In genomic region chr10:3469639-3470020, GRCh38 we compare ENCODE assay signal across 8 cellular contexts.
DNase-seq lines count a peak whose midpoint lies in the region; ATAC-seq and TF ChIP-seq lines count a peak whose summit lies in the region.
"Had no signal": no experiment of that assay in that cellular context is flagged by ENCODE, and none has a peak within 500 bp of the region (broad histone marks: within the 10 kb centered on the region; RNA-seq: fewer than 3 reads in every experiment).

No MANE protein-coding gene starts in this region.

- ATAC-seq in lung (ENCODE audit: insufficient read depth, low FRiP score) (no peak), thoracic aorta (ENCODE audit: insufficient number of reproducible peaks, low FRiP score, low read depth) (no peak), GM19467 (IDR thresholded peaks at IDR 0.05; ENCODE audit: unreplicated experiment) (no peak)

- 71 to 83% methylated on average over 2 of the region's 2 CpGs for WGBS in lung, 2 donors

- DNase-seq in M059J (ENCODE audit: low read depth) = peak; percentile 55
- DNase-seq in brain microvascular endothelial cell = no peak
- DNase-seq in lung (ENCODE audit: low spot score) = no peak
- DNase-seq in thoracic aorta (ENCODE audit: low spot score) = no peak
- DNase-seq in NCI-H1436 (lab: John Stamatoyannopoulos, UW) = no peak
- no peak for DNase-seq in T1000 (lab: John Stamatoyannopoulos, UW)
- DNase-seq: stimulated activated CD4-positive, alpha-beta T cell treated with anti-CD3 and anti-CD28 coated beads, Interleukin-2, amount 100 ng/mL, for 48 hours had no signal

- H3K27ac ChIP-seq in brain microvascular endothelial cell = peak overlapping the region; percentile 95
- peak overlapping the region; percentile 65 to 87 for H3K27ac ChIP-seq in lung (ENCODE audit: low read depth in 1 of 2, low read length in 1 of 2)
- peak overlapping the region; percentile 90 to 94 for H3K27ac ChIP-seq in thoracic aorta

- H3K9me3 ChIP-seq in lung (ENCODE audit: control insufficient read depth in 2 of 2, insufficient read depth in 1 of 2, low read length in 1 of 2) = no peaks in the 10 kb centered on the region
- H3K9me3 ChIP-seq in thoracic aorta = no peaks in the 10 kb centered on the region

- no peaks in the 10 kb centered on the region for H3K27me3 ChIP-seq in brain microvascular endothelial cell (replicated peaks)
- no peaks in the 10 kb centered on the region for H3K27me3 ChIP-seq in lung (ENCODE audit: control insufficient read depth, insufficient read depth)
- H3K27me3 ChIP-seq in thoracic aorta (replicated peaks; ENCODE audit: insufficient read depth) = no peaks in the 10 kb centered on the region

- TF ChIP-seq CTCF in brain microvascular endothelial cell (IDR thresholded peaks at IDR 0.05; ENCODE audit: low read depth, low read length, missing control alignments) (no peak), lung (IDR thresholded peaks at IDR 0.05; ENCODE audit: control extremely low read depth, extremely low read depth) (no peak), thoracic aorta (IDR thresholded peaks at IDR 0.05) (no peak)

- in situ Hi-C loops in brain microvascular endothelial cell (cut with HindIII; ENCODE audit: low pct_ligation_motif_present, low sequenced_read_pairs) = loop anchor here (25.0 kb wide), 1 partner anchor 293 kb away; no protein-coding TSS in a partner anchor

- no peak overlapping the region for H3K4me3 ChIP-seq in brain microvascular endothelial cell (ENCODE audit: low read depth, low read length)
- no peak overlapping the region for H3K4me3 ChIP-seq in lung
- H3K4me3 ChIP-seq in thoracic aorta = peak overlapping the region; percentile 61

- H3K36me3 ChIP-seq in brain microvascular endothelial cell (replicated peaks) (no peaks in the 10 kb centered on the region), lung (ENCODE audit: control insufficient read depth in 2 of 2, insufficient read depth in 2 of 2, low read length in 2 of 2) (no peaks in the 10 kb centered on the region), thoracic aorta (no peaks in the 10 kb centered on the region)

- peaks cover 4 to 15% of the 10 kb centered on the region in 2 donors for H3K4me1 ChIP-seq in lung (ENCODE audit: control insufficient read depth in 2 of 2, insufficient read depth in 2 of 2, low read length in 2 of 2)
- peaks cover 24 to 48% of the 10 kb centered on the region in 2 donors for H3K4me1 ChIP-seq in thoracic aorta (ENCODE audit: control insufficient read depth in 1 of 2, low read depth in 2 of 2)
